Comparison of ENCODE assay signal across 14 cellular contexts in the genomic region with DNA sequence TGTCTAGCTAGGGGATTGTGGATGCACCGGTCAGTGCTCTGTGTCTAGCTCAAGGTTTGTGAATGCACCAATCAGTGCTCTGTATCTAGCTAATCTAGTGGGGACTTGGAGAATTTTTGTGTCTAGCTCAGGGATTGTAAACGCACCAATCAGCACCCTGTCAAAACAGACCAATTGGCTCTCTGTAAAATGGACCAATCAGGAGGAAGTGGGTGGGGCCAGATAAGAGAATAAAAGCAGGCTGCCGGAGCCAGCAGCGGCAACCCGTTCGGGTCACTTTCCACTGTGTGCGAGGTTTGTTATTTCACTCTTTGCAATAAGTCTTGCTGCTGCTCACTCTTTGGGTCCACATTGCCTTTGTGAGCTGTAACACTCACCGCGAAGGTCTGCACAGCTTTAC. TPM values are rescaled to one million over a fixed set of nuclear protein-coding genes. Genes with fewer than 3 reads are reported as not detected.
"Had no signal": no experiment of that assay in that cellular context is flagged by ENCODE, and none has a peak within 500 bp of the region (broad histone marks: within the 10 kb centered on the region; RNA-seq: fewer than 3 reads in every experiment).

No MANE protein-coding gene starts in this region.

RNA-seq across cellular contexts. Expression of a gene that starts 21.0 kb away (rescaled TPM):
- total RNA-seq: stomach, subcutaneous adipose tissue, suprapubic skin, temporal lobe, thoracic aorta, thyroid gland, tibial nerve, transverse colon, upper lobe of left lung, upper lobe of right lung, ureter, urinary bladder, uterus, vagina had no signal
- polyA plus RNA-seq: urinary bladder had no signal
